Comparison of ENCODE assay signal across 8 cellular contexts in the genomic region with DNA sequence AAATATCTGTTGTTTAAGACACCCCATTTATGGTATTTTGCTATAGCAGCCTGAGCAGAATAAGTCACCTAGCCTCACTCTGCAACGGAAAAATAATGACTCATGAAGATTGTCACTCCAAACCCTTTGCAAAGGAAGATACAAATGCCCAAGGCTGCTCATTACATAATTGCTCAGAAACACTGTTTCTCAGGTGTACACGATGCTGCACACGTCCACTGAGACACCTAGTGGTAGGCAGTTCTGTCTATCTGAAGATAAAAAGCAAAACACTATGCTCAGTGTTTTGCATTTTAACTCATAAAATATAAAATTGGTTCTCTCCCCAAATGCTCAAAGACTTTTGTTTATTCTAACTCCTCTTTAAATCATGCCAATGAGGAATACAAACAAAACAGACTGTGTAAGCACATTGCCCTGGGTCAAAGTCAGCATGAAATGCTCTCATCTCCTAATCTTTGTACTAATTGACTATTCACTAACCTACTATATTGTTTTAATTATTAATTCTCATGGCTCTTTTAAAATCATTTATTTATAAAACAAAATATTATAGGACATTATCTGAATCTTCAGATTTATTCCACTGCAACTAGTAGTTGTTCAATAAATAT. TPM values are rescaled to one million over a fixed set of nuclear protein-coding genes. Genes with fewer than 3 reads are reported as not detected.
DNase-seq lines count a peak whose midpoint lies in the region; ATAC-seq and TF ChIP-seq lines count a peak whose summit lies in the region.

No MANE protein-coding gene starts in this region.

- H3K27ac ChIP-seq in WERI-Rb-1, result no peak overlapping the region
- no peak overlapping the region for H3K27ac ChIP-seq in substantia nigra (ENCODE audit: low read depth, low read length, poor library complexity, severe bottlenecking)

- no peaks in the 10 kb centered on the region for H3K4me1 Mint-ChIP-seq in osteocyte (ENCODE audit: unreplicated experiment)

- no peak overlapping the region for H3K27ac Mint-ChIP-seq in osteocyte (ENCODE audit: unreplicated experiment)

- no peak overlapping the region for H3K4me3 Mint-ChIP-seq in osteocyte (ENCODE audit: unreplicated experiment)

- TF ChIP-seq CTCF in WERI-Rb-1 (IDR thresholded peaks at IDR 0.05; ENCODE audit: low read depth, low read length) (peak; percentile 67), osteocyte (IDR thresholded peaks at IDR 0.05) (peak; percentile 45)

- peaks cover 56% of the 10 kb centered on the region for H3K27me3 Mint-ChIP-seq in osteocyte (ENCODE audit: unreplicated experiment)

- peaks cover 2% of the 10 kb centered on the region for H3K9me3 Mint-ChIP-seq in osteocyte (ENCODE audit: unreplicated experiment)

- H3K4me3 ChIP-seq in WERI-Rb-1 (ENCODE audit: low read depth, low read length), result no peak overlapping the region

- no peaks in the 10 kb centered on the region for H3K36me3 Mint-ChIP-seq in osteocyte (ENCODE audit: unreplicated experiment)

- no peaks in the 10 kb centered on the region for H3K9me3 ChIP-seq in WERI-Rb-1 (ENCODE audit: severe bottlenecking)

- DNase-seq in NCI-H748 (lab: John Stamatoyannopoulos, UW; ENCODE audit: unreplicated experiment) (peak; percentile 43), NCI-H748 treated with DMSO at 0.1 percent for 48 hours (lab: John Stamatoyannopoulos, UW) (no peak), WERI-Rb-1 (no peak), osteocyte (ENCODE audit: extremely low spot score, unreplicated experiment) (no peak), epidermal melanocyte (ENCODE audit: insufficient read length, low spot score) (no peak), substantia nigra (lab: John Stamatoyannopoulos, UW) (no peak)
- DNase-seq in stimulated activated CD4-positive, alpha-beta T cell treated with anti-CD3 and anti-CD28 coated beads, Interleukin-15, amount 100 ng/mL, for 24 hours, result no peak

- peaks cover 17% of the 10 kb centered on the region for H3K27me3 ChIP-seq in WERI-Rb-1 (ENCODE audit: insufficient read depth, low read depth, severe bottlenecking)

- H3K36me3 ChIP-seq in WERI-Rb-1, result no peaks in the 10 kb centered on the region

- peak; percentile 70 for ATAC-seq in HG03280 (IDR thresholded peaks at IDR 0.05; ENCODE audit: unreplicated experiment)

RNA-seq across cellular contexts. Expression of gene TSLP, which starts 7.7 kb away (rescaled TPM):
- not detected in 2 replicates for total RNA-seq in osteocyte

RNA-seq across cellular contexts. Expression of gene WDR36, which starts 28.3 kb away (rescaled TPM):
- total RNA-seq in osteocyte, result 18.4 and 23.5 TPM in 2 replicates
